22 cellular contexts compared by ENCODE assay signal in the genomic region with DNA sequence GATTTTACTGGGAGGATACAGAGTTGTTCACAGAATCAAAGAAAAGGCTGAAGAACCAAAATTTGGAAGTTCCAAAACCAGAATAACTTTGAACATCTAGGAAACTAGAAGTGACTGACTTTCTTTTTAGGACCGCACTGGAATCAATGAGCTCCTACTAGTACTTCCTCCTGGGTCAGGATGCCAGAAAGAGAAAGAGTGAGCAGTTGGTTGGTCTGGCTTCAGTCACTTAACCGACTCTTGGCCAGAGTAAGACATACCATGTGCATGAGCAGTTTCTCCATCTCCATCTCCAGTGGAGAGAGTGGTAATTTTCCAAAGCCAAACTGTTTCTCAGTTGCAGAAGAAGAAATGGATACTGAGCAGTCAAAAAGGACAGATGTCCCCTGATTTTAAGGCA. TPM values are rescaled to one million over a fixed set of nuclear protein-coding genes. Genes with fewer than 3 reads are reported as not detected.
DNase-seq lines count a peak whose midpoint lies in the region; ATAC-seq, FAIRE-seq and TF ChIP-seq lines count a peak whose summit lies in the region.
"Had no signal": no experiment of that assay in that cellular context is flagged by ENCODE, and none has a peak within 500 bp of the region (broad histone marks: within the 10 kb centered on the region; RNA-seq: fewer than 3 reads in every experiment).

No MANE protein-coding gene starts in this region.

- no peaks in the 10 kb centered on the region for H3K9me3 ChIP-seq in GM23248 (ENCODE audit: low read depth)
- no peaks in the 10 kb centered on the region for H3K9me3 ChIP-seq in adipocyte (ENCODE audit: control insufficient read depth, low read length)
- no peaks in the 10 kb centered on the region for H3K9me3 ChIP-seq in psoas muscle
- H3K9me3 ChIP-seq: BLaER1, HAP-1, ovary, upper lobe of right lung had no signal

- no peak for FAIRE-seq in RCC 7860 (lab: Jason Lieb, UNC)

- H3K27me3 ChIP-seq in GM23248 (replicated peaks; ENCODE audit: insufficient read depth) (peaks cover 14% of the 10 kb centered on the region), adipocyte (replicated peaks; ENCODE audit: control insufficient read depth, insufficient read depth, low read length) (peaks cover 6% of the 10 kb centered on the region), psoas muscle (ENCODE audit: insufficient read depth in 3 of 3, low read length in 2 of 3) (peaks cover 0 to 10% (median 3%) of the 10 kb centered on the region in 3 donors)
- H3K27me3 ChIP-seq: BLaER1, cardiac muscle cell, ovary had no signal

- ATAC-seq in psoas muscle = no peak
- ATAC-seq: stimulated activated naive B cell treated with anti-CD40 and anti-IgM and Interleukin-4, amounts not matched to agents 10 μg/mL and 1 μg/mL and 100 μg/mL, for 72 hours; upper lobe of right lung had no signal

- intact Hi-C loops in psoas muscle (cut with DNase I) = loop anchor here (10.0 kb wide), 2 partner anchors 88 to 468 kb away; no protein-coding TSS in a partner anchor

- H3K4me1 ChIP-seq in GM23248 (ENCODE audit: insufficient read depth) (peaks cover 8% of the 10 kb centered on the region), adipocyte (ENCODE audit: control insufficient read depth, insufficient read depth, low read length) (peaks cover 4% of the 10 kb centered on the region), psoas muscle (no peaks in the 10 kb centered on the region)
- H3K4me1 ChIP-seq: BLaER1, upper lobe of right lung had no signal

- peak overlapping the region; percentile 56 for H2AFZ ChIP-seq in GM23248

- in situ Hi-C loops in GM23248 (cut with MboI) = loop anchor here (10.0 kb wide), 1 partner anchor 468 kb away; no protein-coding TSS in a partner anchor

- H3K27ac ChIP-seq in GM23248 = no peak overlapping the region
- no peak overlapping the region for H3K27ac ChIP-seq in psoas muscle
- H3K27ac ChIP-seq: BLaER1, cardiac muscle cell, ovary, skin epidermis, upper lobe of right lung had no signal

- no peaks in the 10 kb centered on the region for H3K9me2 ChIP-seq in GM23248 (ENCODE audit: insufficient read depth)

- DNase-seq in AG08395 (ENCODE audit: low spot score) = peak; percentile 88
- DNase-seq in GM23248 = peak; percentile 94
- peak; percentile 81 for DNase-seq in adipocyte (ENCODE audit: low read depth)
- DNase-seq in hepatic stellate cell (ENCODE audit: low spot score) = peak; percentile 75
- DNase-seq in NCI-H1694 treated with DMSO at 0.1 percent for 48 hours (lab: John Stamatoyannopoulos, UW) = no peak
- DNase-seq in OCI-M1 (lab: John Stamatoyannopoulos, UW) = no peak
- DNase-seq in psoas muscle = no peak
- no peak for DNase-seq in RCC 7860 (ENCODE audit: low spot score)
- DNase-seq: activated CD4-positive, alpha-beta T cell treated with anti-CD3 and anti-CD28 coated beads for 1 hour; activated CD8-positive, alpha-beta memory T cell treated with anti-CD3 and anti-CD28 coated beads, Interleukin-2, amount 50 U/mL, for 4 hours; DMS153; head of caudate nucleus; Karpas-422; kidney; NCI-H1930; ovary; stimulated activated naive B cell treated with anti-CD40 and anti-IgM and Interleukin-4, amounts not matched to agents 10 μg/mL and 1 μg/mL and 100 μg/mL, for 72 hours; upper lobe of right lung had no signal

- no peaks in the 10 kb centered on the region for H3K79me2 ChIP-seq in GM23248 (ENCODE audit: insufficient read depth)

- H3K9ac ChIP-seq in GM23248 (no peak overlapping the region), adipocyte (ENCODE audit: low read length) (no peak overlapping the region)
- H3K9ac ChIP-seq: BLaER1 had no signal

- no peak overlapping the region for H3K4me2 ChIP-seq in GM23248 (ENCODE audit: unreplicated experiment)
- H3K4me2 ChIP-seq: BLaER1 had no signal

- TF ChIP-seq CTCF in psoas muscle (IDR thresholded peaks at IDR 0.05) = no peak

- no peak overlapping the region for H3K4me3 ChIP-seq in GM23248
- H3K4me3 ChIP-seq in adipocyte (ENCODE audit: low read length) = no peak overlapping the region
- no peak overlapping the region for H3K4me3 ChIP-seq in psoas muscle
- H3K4me3 ChIP-seq: BLaER1, cardiac muscle cell, HAP-1, ovary, skin epidermis, upper lobe of right lung had no signal

- H4K20me1 ChIP-seq in GM23248 (ENCODE audit: insufficient read depth) = no peaks in the 10 kb centered on the region
- H4K20me1 ChIP-seq: BLaER1 had no signal

- no peaks in the 10 kb centered on the region for H3K36me3 ChIP-seq in GM23248 (ENCODE audit: low read depth)
- no peaks in the 10 kb centered on the region for H3K36me3 ChIP-seq in adipocyte (ENCODE audit: control insufficient read depth, insufficient read depth, low read length, severe bottlenecking)
- no peaks in the 10 kb centered on the region for H3K36me3 ChIP-seq in psoas muscle (ENCODE audit: insufficient read depth in 1 of 2, low read depth in 1 of 2)
- H3K36me3 ChIP-seq: BLaER1, cardiac muscle cell, HAP-1, ovary, upper lobe of right lung had no signal

- peaks cover 8% of the 10 kb centered on the region; the same call in 1 of the 2 replicates for H3F3A ChIP-seq in GM23248 (ENCODE audit: insufficient read depth)

- 2 to 3% methylated on average over 2 of the region's 2 CpGs for WGBS in GM23248 (ENCODE audit: low coverage in 1 of 2, low lambda C conversion rate in 2 of 2, missing lambda C conversion rate in 2 of 2), 2 experiments
- 13 to 23% (median 17%) methylated on average over 2 of the region's 2 CpGs for WGBS in psoas muscle, 3 donors

RNA-seq across cellular contexts. Expression of gene MTUS2, which starts 27.1 kb away (rescaled TPM):
- 0.13 and 0.43 TPM in 2 replicates for total RNA-seq in GM23248 (2014; rRNA removed; shearing (Covaris generic))
- polyA plus RNA-seq in GM23248 (2016; fragmentation: Nextera tagmentation; extraction: Ambion mirVana) = 0.62 and 0.74 TPM in 2 replicates
- total RNA-seq in psoas muscle = under 1 TPM in 2 of 4 donors, not detected in 2; 0.32 to 0.79 TPM
- under 1 TPM; 0.03 to 0.14 (median 0.03) TPM for polyA plus RNA-seq in psoas muscle

Comparison
In these comparisons a context has a peak if more than half of its experiments do, and no peak if none do; other contexts are left out.
1. DNase-seq: peak in AG08395 (single experiment), GM23248 (single experiment), adipocyte (single experiment) and hepatic stellate cell (single experiment); none in NCI-H1694 treated with DMSO at 0.1 percent for 48 hours (single experiment), OCI-M1 (single experiment), psoas muscle (0 of 2) and RCC 7860 (single experiment).